In genomic region chr7:116418524-116418923, GRCh38 we compare ENCODE assay signal across 21 cellular contexts.
"Had no signal": no experiment of that assay in that cellular context is flagged by ENCODE, and none has a peak within 500 bp of the region (broad histone marks: within the 10 kb centered on the region; RNA-seq: fewer than 3 reads in every experiment).

No MANE protein-coding gene starts in this region.

- H3K4me3 ChIP-seq: lung, mucosa of descending colon, neural progenitor cell, prostate gland, right atrium auricular region, smooth muscle cell, stomach, testis, tibial artery had no signal

- H3K36me3 ChIP-seq: neural progenitor cell, prostate gland, right atrium auricular region, stomach, tibial artery had no signal

- H3K4me1 ChIP-seq: neural progenitor cell, prostate gland had no signal

- H3K9ac ChIP-seq: neural progenitor cell had no signal

- H3K9me3 ChIP-seq: mucosa of descending colon, prostate gland, right atrium auricular region, stomach, testis, tibial artery had no signal

- H3K4me2 ChIP-seq: neural progenitor cell had no signal

- H3K27ac ChIP-seq: neural progenitor cell, prostate gland, right atrium auricular region, stomach, testis, tibial artery had no signal

- H3K27me3 ChIP-seq: dorsolateral prefrontal cortex, neural progenitor cell, right atrium auricular region, stomach, testis, tibial artery had no signal

- FAIRE-seq: colon, frontal cortex, kidney had no signal

- DNase-seq: dorsolateral prefrontal cortex; effector CD4-positive, alpha-beta T cell; kidney; mesenchymal stem cell; mucosa of descending colon; naive B cell; stimulated activated CD4-positive, alpha-beta T cell treated with anti-CD3 and anti-CD28 coated beads, Interleukin-12 subunit alpha, Interleukin-12 subunit beta, amount 100 ng/mL, for 4 hours; stimulated activated CD4-positive, alpha-beta T cell treated with anti-CD3 and anti-CD28 coated beads, Interleukin-1b, Interleukin-23, amount 100 ng/mL, for 48 hours; stimulated activated CD4-positive, alpha-beta T cell treated with anti-CD3 and anti-CD28 coated beads, Interleukin-4, amount 100 ng/mL, for 1 hour; stimulated activated CD8-positive, alpha-beta memory T cell treated with anti-CD3 and anti-CD28 coated beads, Interleukin-4, amount 100 ng/mL, for 48 hours; stimulated activated naive CD4-positive, alpha-beta T cell; stomach; testis; tibial artery had no signal
